21 cellular contexts compared by ENCODE assay signal in the genomic region with DNA sequence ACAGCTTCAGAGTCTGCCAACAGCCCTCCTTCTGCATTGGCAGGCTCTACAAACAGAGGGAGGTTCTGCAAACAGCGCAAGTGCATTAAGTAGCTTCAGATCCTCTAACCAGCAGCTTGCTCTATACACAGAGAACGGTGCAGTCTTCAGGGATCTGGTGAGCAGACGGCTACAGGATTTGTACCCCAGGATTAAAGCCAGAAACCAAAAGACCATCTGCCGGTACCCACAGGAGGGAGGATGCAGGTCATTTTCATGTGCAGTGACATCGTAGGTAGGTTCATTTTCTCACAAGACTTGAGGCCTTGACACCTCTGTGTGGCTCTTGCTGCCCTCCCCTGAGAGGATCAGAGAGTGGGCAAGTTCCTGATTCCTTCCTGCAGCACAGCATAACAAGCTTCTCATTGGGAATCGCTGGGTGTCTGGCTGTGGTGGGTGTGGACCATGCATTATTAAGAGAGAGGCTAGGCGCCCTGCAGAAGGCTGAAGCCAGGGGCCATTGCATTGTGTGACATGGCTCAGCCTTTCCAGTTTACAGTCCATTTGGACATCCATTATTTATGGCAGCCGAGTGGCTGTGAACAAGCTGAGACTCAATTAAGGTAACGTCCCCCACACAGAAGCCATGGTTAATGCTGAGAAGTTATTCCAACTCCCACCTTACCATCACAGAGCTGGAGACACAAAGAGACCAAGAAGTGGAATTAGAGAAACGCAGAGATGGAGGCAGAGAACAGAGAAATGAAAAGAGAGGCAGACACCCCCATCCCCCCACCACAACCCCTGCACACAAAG.
A peak's percentile ranks its signal among the peaks of the same experiment; 100 is the strongest.
DNase-seq lines count a peak whose midpoint lies in the region; TF ChIP-seq lines count a peak whose summit lies in the region.
"Had no signal": no experiment of that assay in that cellular context is flagged by ENCODE, and none has a peak within 500 bp of the region (broad histone marks: within the 10 kb centered on the region; RNA-seq: fewer than 3 reads in every experiment).

No MANE protein-coding gene starts in this region.

- intact Hi-C loops in Calu3 (cut with micrococcal nuclease; ENCODE audit: unreplicated experiment), result no loop called here

- no peaks in the 10 kb centered on the region for H3K36me3 Mint-ChIP-seq in Calu3 (ENCODE audit: insufficient read depth, unreplicated experiment)
- H3K36me3 Mint-ChIP-seq: CD8-positive, alpha-beta T cell; T-cell had no signal

- no peak for TF ChIP-seq CTCF in Calu3 (IDR thresholded peaks at IDR 0.05; ENCODE audit: unreplicated experiment)

- BruUV-seq in Calu3 (replicated peaks; lab: Mats Ljungman, UMichigan), result no TSS peak

- H3K9me3 Mint-ChIP-seq in Calu3 (ENCODE audit: low read depth, unreplicated experiment), result no peaks in the 10 kb centered on the region
- H3K9me3 Mint-ChIP-seq: CD8-positive, alpha-beta T cell; T-cell had no signal

- no peak overlapping the region for H3K4me3 Mint-ChIP-seq in Calu3 (ENCODE audit: low read depth, unreplicated experiment)
- H3K4me3 Mint-ChIP-seq: CD8-positive, alpha-beta T cell; T-cell had no signal

- DNase-seq in DMS 273 (lab: John Stamatoyannopoulos, UW; ENCODE audit: unreplicated experiment), result peak; percentile 44
- DNase-seq in DMS 273 treated with DMSO at 0.1 percent for 48 hours (lab: John Stamatoyannopoulos, UW), result no peak
- peak; percentile 64 for DNase-seq in NCI-H446 treated with DMSO at 0.1 percent for 48 hours (lab: John Stamatoyannopoulos, UW)
- DNase-seq in cerebellar cortex (ENCODE audit: low spot score), result peak; percentile 94
- peak; percentile 45 for DNase-seq in retina
- no peak for DNase-seq in NCI-H2107 (lab: John Stamatoyannopoulos, UW)
- DNase-seq in Calu3, result no peak
- no peak for DNase-seq in activated CD4-positive, CD25-positive, alpha-beta regulatory T cell treated with anti-CD3 and anti-CD28 coated beads, Interleukin-2, amount 50 U/mL, for 72 hours
- DNase-seq: CD8-positive, alpha-beta T cell; DMS79 treated with DMSO at 0.1 percent for 48 hours; GM23248; HCEC 1CT; KG1; NCI-H1092 treated with DMSO at 0.1 percent for 48 hours; NCI-H1436 treated with DMSO at 0.1 percent for 48 hours; NCI-H2029 treated with DMSO at 0.1 percent for 48 hours; NCI-H2171; NK-92 treated with Interleukin-12 subunit alpha and Interleukin-12 subunit beta, amount 100 ng/mL, for 24 hours; SIG-M5; SK-N-SH; T-cell had no signal

- no peaks in the 10 kb centered on the region for H3K4me1 Mint-ChIP-seq in Calu3 (ENCODE audit: low read depth, unreplicated experiment)

- CTCF ChIA-PET in Calu3 (lab: Charles Lee), result interaction anchor here (1.1 kb wide), 1 partner anchor 19 kb away, joined by 3 read pairs; no protein-coding TSS in a partner anchor

- no peak overlapping the region for H3K27ac Mint-ChIP-seq in Calu3 (ENCODE audit: unreplicated experiment)
- H3K27ac Mint-ChIP-seq: CD8-positive, alpha-beta T cell; T-cell had no signal

- peaks cover 87% of the 10 kb centered on the region for H3K27me3 Mint-ChIP-seq in Calu3 (ENCODE audit: unreplicated experiment)

Comparison
In these comparisons a context has a peak if more than half of its experiments do, and no peak if none do; other contexts are left out.
1. DNase-seq: peak in DMS 273 (single experiment), NCI-H446 treated with DMSO at 0.1 percent for 48 hours (single experiment), cerebellar cortex (single experiment) and retina (single experiment); none in DMS 273 treated with DMSO at 0.1 percent for 48 hours (single experiment), NCI-H2107 (single experiment), Calu3 (single experiment) and activated CD4-positive, CD25-positive, alpha-beta regulatory T cell treated with anti-CD3 and anti-CD28 coated beads, Interleukin-2, amount 50 U/mL, for 72 hours (single experiment).